1 cellular context compared by ENCODE assay signal in the genomic region with DNA sequence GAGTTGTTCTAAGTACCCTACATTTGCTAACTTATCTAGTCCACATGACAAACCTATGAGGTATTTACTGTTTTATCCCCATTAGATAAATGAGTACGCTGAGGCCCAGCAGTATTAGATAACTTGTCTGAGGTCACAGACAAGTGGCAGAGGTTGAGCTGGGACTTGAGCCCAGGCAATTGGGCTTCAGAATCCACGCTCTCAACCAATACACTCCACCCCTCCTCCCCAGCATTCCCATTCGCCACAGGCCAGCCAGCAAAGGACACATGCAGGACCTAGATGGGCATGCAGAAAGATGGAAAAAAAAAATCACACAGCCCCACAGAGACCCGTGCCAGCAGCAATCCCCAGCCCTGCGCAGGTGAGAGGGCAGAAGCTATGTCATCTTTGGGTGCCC.
TF ChIP-seq lines count a peak whose summit lies in the region.

No MANE protein-coding gene starts in this region.

TF ChIP-seq in GM23338, 12 proteins besides CTCF, POLR2A, EP300 and RAD21 (continued from another document):
- TF ChIP-seq, protein P1, sequence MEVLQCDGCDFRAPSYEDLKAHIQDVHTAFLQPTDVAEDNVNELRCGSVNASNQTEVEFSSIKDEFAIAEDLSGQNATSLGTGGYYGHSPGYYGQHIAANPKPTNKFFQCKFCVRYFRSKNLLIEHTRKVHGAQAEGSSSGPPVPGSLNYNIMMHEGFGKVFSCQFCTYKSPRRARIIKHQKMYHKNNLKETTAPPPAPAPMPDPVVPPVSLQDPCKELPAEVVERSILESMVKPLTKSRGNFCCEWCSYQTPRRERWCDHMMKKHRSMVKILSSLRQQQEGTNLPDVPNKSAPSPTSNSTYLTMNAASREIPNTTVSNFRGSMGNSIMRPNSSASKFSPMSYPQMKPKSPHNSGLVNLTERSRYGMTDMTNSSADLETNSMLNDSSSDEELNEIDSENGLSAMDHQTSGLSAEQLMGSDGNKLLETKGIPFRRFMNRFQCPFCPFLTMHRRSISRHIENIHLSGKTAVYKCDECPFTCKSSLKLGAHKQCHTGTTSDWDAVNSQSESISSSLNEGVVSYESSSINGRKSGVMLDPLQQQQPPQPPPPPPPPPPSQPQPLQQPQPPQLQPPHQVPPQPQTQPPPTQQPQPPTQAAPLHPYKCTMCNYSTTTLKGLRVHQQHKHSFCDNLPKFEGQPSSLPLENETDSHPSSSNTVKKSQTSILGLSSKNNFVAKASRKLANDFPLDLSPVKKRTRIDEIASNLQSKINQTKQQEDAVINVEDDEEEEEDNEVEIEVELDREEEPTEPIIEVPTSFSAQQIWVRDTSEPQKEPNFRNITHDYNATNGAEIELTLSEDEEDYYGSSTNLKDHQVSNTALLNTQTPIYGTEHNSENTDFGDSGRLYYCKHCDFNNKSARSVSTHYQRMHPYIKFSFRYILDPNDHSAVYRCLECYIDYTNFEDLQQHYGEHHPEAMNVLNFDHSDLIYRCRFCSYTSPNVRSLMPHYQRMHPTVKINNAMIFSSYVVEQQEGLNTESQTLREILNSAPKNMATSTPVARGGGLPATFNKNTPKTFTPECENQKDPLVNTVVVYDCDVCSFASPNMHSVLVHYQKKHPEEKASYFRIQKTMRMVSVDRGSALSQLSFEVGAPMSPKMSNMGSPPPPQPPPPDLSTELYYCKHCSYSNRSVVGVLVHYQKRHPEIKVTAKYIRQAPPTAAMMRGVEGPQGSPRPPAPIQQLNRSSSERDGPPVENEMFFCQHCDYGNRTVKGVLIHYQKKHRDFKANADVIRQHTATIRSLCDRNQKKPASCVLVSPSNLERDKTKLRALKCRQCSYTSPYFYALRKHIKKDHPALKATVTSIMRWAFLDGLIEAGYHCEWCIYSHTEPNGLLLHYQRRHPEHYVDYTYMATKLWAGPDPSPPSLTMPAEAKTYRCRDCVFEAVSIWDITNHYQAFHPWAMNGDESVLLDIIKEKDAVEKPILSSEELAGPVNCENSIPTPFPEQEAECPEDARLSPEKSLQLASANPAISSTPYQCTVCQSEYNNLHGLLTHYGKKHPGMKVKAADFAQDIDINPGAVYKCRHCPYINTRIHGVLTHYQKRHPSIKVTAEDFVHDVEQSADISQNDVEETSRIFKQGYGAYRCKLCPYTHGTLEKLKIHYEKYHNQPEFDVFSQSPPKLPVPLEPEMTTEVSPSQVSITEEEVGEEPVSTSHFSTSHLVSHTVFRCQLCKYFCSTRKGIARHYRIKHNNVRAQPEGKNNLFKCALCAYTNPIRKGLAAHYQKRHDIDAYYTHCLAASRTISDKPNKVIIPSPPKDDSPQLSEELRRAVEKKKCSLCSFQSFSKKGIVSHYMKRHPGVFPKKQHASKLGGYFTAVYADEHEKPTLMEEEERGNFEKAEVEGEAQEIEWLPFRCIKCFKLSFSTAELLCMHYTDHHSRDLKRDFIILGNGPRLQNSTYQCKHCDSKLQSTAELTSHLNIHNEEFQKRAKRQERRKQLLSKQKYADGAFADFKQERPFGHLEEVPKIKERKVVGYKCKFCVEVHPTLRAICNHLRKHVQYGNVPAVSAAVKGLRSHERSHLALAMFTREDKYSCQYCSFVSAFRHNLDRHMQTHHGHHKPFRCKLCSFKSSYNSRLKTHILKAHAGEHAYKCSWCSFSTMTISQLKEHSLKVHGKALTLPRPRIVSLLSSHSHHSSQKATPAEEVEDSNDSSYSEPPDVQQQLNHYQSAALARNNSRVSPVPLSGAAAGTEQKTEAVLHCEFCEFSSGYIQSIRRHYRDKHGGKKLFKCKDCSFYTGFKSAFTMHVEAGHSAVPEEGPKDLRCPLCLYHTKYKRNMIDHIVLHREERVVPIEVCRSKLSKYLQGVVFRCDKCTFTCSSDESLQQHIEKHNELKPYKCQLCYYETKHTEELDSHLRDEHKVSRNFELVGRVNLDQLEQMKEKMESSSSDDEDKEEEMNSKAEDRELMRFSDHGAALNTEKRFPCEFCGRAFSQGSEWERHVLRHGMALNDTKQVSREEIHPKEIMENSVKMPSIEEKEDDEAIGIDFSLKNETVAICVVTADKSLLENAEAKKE (CRISPR knock-in tag; IDR thresholded peaks at IDR 0.05), result no peak
- no peak for TF ChIP-seq STAT1 (IDR thresholded peaks at IDR 0.05; ENCODE audit: unreplicated experiment)
- TF ChIP-seq EZH2phosphoT487 (IDR thresholded peaks at IDR 0.05; ENCODE audit: unreplicated experiment), result no peak
- TF ChIP-seq CREB1 (CRISPR knock-in tag; IDR thresholded peaks at IDR 0.05; ENCODE audit: low read depth), result no peak
- TF ChIP-seq ZNF114 (CRISPR knock-in tag; IDR thresholded peaks at IDR 0.05), result no peak
- TF ChIP-seq JUNB (IDR thresholded peaks at IDR 0.05; ENCODE audit: unreplicated experiment), result no peak
- no peak for TF ChIP-seq NANOG (IDR thresholded peaks at IDR 0.05; ENCODE audit: borderline replicate concordance)
- no peak for TF ChIP-seq EZH2 (IDR thresholded peaks at IDR 0.05; ENCODE audit: low read depth, unreplicated experiment)
- no peak for TF ChIP-seq POLR2AphosphoS5 (IDR thresholded peaks at IDR 0.05; ENCODE audit: low read depth)
- TF ChIP-seq, protein P2, sequence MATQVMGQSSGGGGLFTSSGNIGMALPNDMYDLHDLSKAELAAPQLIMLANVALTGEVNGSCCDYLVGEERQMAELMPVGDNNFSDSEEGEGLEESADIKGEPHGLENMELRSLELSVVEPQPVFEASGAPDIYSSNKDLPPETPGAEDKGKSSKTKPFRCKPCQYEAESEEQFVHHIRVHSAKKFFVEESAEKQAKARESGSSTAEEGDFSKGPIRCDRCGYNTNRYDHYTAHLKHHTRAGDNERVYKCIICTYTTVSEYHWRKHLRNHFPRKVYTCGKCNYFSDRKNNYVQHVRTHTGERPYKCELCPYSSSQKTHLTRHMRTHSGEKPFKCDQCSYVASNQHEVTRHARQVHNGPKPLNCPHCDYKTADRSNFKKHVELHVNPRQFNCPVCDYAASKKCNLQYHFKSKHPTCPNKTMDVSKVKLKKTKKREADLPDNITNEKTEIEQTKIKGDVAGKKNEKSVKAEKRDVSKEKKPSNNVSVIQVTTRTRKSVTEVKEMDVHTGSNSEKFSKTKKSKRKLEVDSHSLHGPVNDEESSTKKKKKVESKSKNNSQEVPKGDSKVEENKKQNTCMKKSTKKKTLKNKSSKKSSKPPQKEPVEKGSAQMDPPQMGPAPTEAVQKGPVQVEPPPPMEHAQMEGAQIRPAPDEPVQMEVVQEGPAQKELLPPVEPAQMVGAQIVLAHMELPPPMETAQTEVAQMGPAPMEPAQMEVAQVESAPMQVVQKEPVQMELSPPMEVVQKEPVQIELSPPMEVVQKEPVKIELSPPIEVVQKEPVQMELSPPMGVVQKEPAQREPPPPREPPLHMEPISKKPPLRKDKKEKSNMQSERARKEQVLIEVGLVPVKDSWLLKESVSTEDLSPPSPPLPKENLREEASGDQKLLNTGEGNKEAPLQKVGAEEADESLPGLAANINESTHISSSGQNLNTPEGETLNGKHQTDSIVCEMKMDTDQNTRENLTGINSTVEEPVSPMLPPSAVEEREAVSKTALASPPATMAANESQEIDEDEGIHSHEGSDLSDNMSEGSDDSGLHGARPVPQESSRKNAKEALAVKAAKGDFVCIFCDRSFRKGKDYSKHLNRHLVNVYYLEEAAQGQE (IDR thresholded peaks at IDR 0.05; ENCODE audit: unreplicated experiment), result no peak
- no peak for TF ChIP-seq ZNF331 (CRISPR knock-in tag; IDR thresholded peaks at IDR 0.05; ENCODE audit: low read depth)
TF ChIP-seq in GM23338: peak in this region for 0.
